ENCODE assay signal across 15 cellular contexts in the genomic region with DNA sequence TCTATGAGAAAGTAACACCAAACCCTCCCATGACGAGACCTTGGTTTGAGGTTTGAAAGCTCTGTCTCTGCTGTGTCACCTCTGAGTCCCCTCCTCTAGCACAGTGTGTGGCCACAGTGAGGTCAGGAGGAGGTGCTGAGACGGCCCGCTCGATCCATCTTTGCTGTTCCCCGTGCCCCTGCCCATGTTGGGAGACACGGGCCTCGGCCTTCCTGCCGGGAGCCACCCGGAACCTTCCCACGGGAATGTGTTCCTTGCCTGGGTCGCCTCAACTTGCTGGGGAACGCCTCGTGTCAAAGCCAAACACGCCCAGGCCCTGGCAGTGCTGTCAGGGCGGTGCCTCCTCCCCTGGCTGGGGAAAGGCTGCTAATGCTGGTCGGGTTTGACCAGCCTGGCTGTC.
DNase-seq lines count a peak whose midpoint lies in the region; ATAC-seq and TF ChIP-seq lines count a peak whose summit lies in the region.
"Had no signal": no experiment of that assay in that cellular context is flagged by ENCODE, and none has a peak within 500 bp of the region (broad histone marks: within the 10 kb centered on the region; RNA-seq: fewer than 3 reads in every experiment).

No MANE protein-coding gene starts in this region.

- no peaks in the 10 kb centered on the region for H3K9me3 Mint-ChIP-seq in activated naive CD8-positive, alpha-beta T cell treated with anti-CD3 and anti-CD28 coated beads, Interleukin-2, amount 50 U/mL, for 24 hours
- H3K9me3 Mint-ChIP-seq: memory B cell had no signal

- TF ChIP-seq CTCF in HEK293 (tag by site-specific recombination; IDR thresholded peaks at IDR 0.05), result no peak

- H3K4me1 ChIP-seq in HEK293 (ENCODE audit: control insufficient read depth, insufficient read depth, low read length), result no peaks in the 10 kb centered on the region
- H3K4me1 ChIP-seq in mucosa of rectum (ENCODE audit: control insufficient read depth in 2 of 2, insufficient read depth in 2 of 2, low read length in 2 of 2), result peaks cover 44 to 45% of the 10 kb centered on the region in 2 donors

- CTCF ChIA-PET in HEK293 (lab: Yijun Ruan, JAX), result interaction anchor here (1.3 to 2.0 kb wide), 2 partner anchors 185 to 194 kb away, joined by 3 to 7 read pairs; partner anchors contain the start of gene MISP3

- ATAC-seq in activated naive CD8-positive, alpha-beta T cell treated with anti-CD3 and anti-CD28 coated beads, Interleukin-2, amount 50 U/mL, for 24 hours, result peak; percentile 78
- ATAC-seq in GM21423 (IDR thresholded peaks at IDR 0.05; ENCODE audit: unreplicated experiment) (no peak), HG02981 (IDR thresholded peaks at IDR 0.05; ENCODE audit: unreplicated experiment) (no peak), GM21576 (IDR thresholded peaks at IDR 0.05; ENCODE audit: unreplicated experiment) (no peak)

- no peaks in the 10 kb centered on the region for H3K27me3 Mint-ChIP-seq in activated naive CD8-positive, alpha-beta T cell treated with anti-CD3 and anti-CD28 coated beads, Interleukin-2, amount 50 U/mL, for 24 hours
- H3K27me3 Mint-ChIP-seq: memory B cell had no signal

- no peaks in the 10 kb centered on the region for H3K27me3 ChIP-seq in mucosa of rectum (ENCODE audit: control insufficient read depth in 2 of 2, insufficient read depth in 2 of 2, low read length in 2 of 2)

- H3K27ac Mint-ChIP-seq in activated naive CD8-positive, alpha-beta T cell treated with anti-CD3 and anti-CD28 coated beads, Interleukin-2, amount 50 U/mL, for 24 hours, result no peak overlapping the region
- H3K27ac Mint-ChIP-seq: memory B cell had no signal

- peaks cover 27% of the 10 kb centered on the region for H3K4me1 Mint-ChIP-seq in activated naive CD8-positive, alpha-beta T cell treated with anti-CD3 and anti-CD28 coated beads, Interleukin-2, amount 50 U/mL, for 24 hours

- POLR2A ChIA-PET in HEK293 (lab: Yijun Ruan, JAX), result interaction anchor here (0.7 kb wide), 1 partner anchor 295 kb away, joined by 3 read pairs; no protein-coding TSS in a partner anchor

- H3K27ac ChIP-seq in HEK293 (ENCODE audit: extremely low read depth, low read depth, low read length) (no peak overlapping the region), mucosa of rectum (ENCODE audit: low read depth in 2 of 2, low read length in 2 of 2) (peak overlapping the region; percentile 73 to 80)

- H3K4me3 Mint-ChIP-seq in activated naive CD8-positive, alpha-beta T cell treated with anti-CD3 and anti-CD28 coated beads, Interleukin-2, amount 50 U/mL, for 24 hours, result no peak overlapping the region
- H3K4me3 Mint-ChIP-seq: memory B cell had no signal

- H3K36me3 ChIP-seq in HEK293 (ENCODE audit: control insufficient read depth in 2 of 2, insufficient read depth in 1 of 2, low read length in 2 of 2) (no peaks in the 10 kb centered on the region; a peak in 1 of 3 replicates), mucosa of rectum (ENCODE audit: control insufficient read depth in 2 of 2, insufficient read depth in 2 of 2, low read length in 2 of 2) (no peaks in the 10 kb centered on the region)

- H3K9me3 ChIP-seq in HEK293 (ENCODE audit: control insufficient read depth, insufficient read depth, low read depth, low read length), result no peaks in the 10 kb centered on the region
- no peaks in the 10 kb centered on the region for H3K9me3 ChIP-seq in mucosa of rectum (ENCODE audit: control insufficient read depth in 2 of 2, low read length in 2 of 2)

- H3K4me3 ChIP-seq in HEK293 (ENCODE audit: low read depth, low read length) (no peak overlapping the region), mucosa of rectum (ENCODE audit: low read length in 2 of 2) (peak overlapping the region in 1 of 2 donors; percentile 1)

- no peaks in the 10 kb centered on the region for H3K36me3 Mint-ChIP-seq in activated naive CD8-positive, alpha-beta T cell treated with anti-CD3 and anti-CD28 coated beads, Interleukin-2, amount 50 U/mL, for 24 hours (ENCODE audit: low read depth)
- H3K36me3 Mint-ChIP-seq: memory B cell had no signal

- peak; percentile 53 for DNase-seq in AG20443 (ENCODE audit: low spot score)
- DNase-seq in activated naive CD8-positive, alpha-beta T cell treated with anti-CD3 and anti-CD28 coated beads, Interleukin-2, amount 50 U/mL, for 24 hours, result no peak
- no peak for DNase-seq in NCI-H1417 (lab: John Stamatoyannopoulos, UW)
- DNase-seq: activated CD4-positive, alpha-beta T cell treated with anti-CD3 and anti-CD28 coated beads for 1 hour; activated naive CD4-positive, alpha-beta T cell; DMS153; KBM-7; NCI-H187 treated with DMSO at 0.1 percent for 48 hours; NCI-H510A treated with DMSO at 0.1 percent for 48 hours had no signal

- H3K9ac ChIP-seq in mucosa of rectum (ENCODE audit: low read depth in 1 of 2, low read length in 2 of 2), result peak overlapping the region; percentile 29 to 44

TF ChIP-seq in HEK293, 187 proteins besides CTCF, POLR2A, EP300 and RAD21:
- TF ChIP-seq ZNF585B (tag by site-specific recombination; IDR thresholded peaks at IDR 0.05) (no peak), KLF1 (tag by site-specific recombination; IDR thresholded peaks at IDR 0.05) (peak; percentile 56), EGR2 (tag by site-specific recombination; IDR thresholded peaks at IDR 0.05; ENCODE audit: low read depth) (no peak)
